15 cellular contexts compared by ENCODE assay signal in the genomic region with DNA sequence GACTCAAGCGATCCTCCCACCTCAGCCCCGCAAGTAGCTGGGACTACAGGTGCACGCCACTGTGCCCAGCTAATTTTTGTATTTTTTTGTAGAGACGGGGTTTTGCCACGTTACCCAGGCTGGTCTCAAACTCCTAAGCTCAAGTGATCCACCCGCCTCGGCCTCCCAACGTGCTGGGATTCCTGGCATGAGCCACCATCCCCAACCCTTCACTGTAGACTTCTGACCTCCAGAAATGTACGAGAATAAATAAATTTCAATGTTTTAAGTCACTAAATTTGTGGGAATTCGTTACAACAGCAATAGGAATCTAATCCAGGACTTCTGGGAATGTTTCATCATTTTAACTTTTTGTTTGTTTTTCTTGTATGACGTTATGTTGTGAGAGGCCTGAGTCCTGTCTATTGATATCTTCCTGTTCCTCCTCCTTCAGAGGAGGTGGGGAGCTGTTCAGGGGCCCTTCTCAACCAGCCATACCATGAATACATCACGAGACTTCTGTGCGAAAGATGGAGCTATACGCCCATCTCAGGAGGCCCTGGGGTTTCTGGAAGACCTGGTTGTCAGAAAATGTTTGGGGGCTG. TPM values are rescaled to one million over a fixed set of nuclear protein-coding genes. Genes with fewer than 3 reads are reported as not detected.
DNase-seq lines count a peak whose midpoint lies in the region; ATAC-seq and TF ChIP-seq lines count a peak whose summit lies in the region.
"Had no signal": no experiment of that assay in that cellular context is flagged by ENCODE, and none has a peak within 500 bp of the region (broad histone marks: within the 10 kb centered on the region; RNA-seq: fewer than 3 reads in every experiment).

No MANE protein-coding gene starts in this region.

- H3K4me1 ChIP-seq in Loucy (ENCODE audit: insufficient read depth, low read length, poor library complexity, severe bottlenecking), result peaks cover 14% of the 10 kb centered on the region

- TF ChIP-seq CTCF in Loucy (conservative IDR thresholded peaks at IDR 0.05; ENCODE audit: low read length) (no peak), endothelial cell (IDR thresholded peaks at IDR 0.05; ENCODE audit: unreplicated experiment) (no peak), nephron (IDR thresholded peaks at IDR 0.05; ENCODE audit: unreplicated experiment in 3 of 3) (no peak)

- no peaks in the 10 kb centered on the region for H4K20me1 ChIP-seq in Loucy (ENCODE audit: insufficient read depth, low read length, poor library complexity, severe bottlenecking)

- no peak for ATAC-seq in HG02885 (IDR thresholded peaks at IDR 0.05; ENCODE audit: poor library complexity, unreplicated experiment)
- ATAC-seq in HG03095 (IDR thresholded peaks at IDR 0.05; ENCODE audit: unreplicated experiment), result no peak

- H3K4me1 Mint-ChIP-seq in endothelial cell (ENCODE audit: unreplicated experiment) (peaks cover 6% of the 10 kb centered on the region), nephron (peaks cover 16% of the 10 kb centered on the region)
- H3K4me1 Mint-ChIP-seq: central memory CD8-positive, alpha-beta T cell had no signal

- no peaks in the 10 kb centered on the region for H3K27me3 ChIP-seq in Loucy (ENCODE audit: insufficient read depth, low read length, poor library complexity, severe bottlenecking)

- DNase-seq in AG08396 (ENCODE audit: low spot score) (peak; percentile 79), endothelial cell (ENCODE audit: low spot score) (no peak), NCI-H82 treated with DMSO at 0.1 percent for 48 hours (lab: John Stamatoyannopoulos, UW; ENCODE audit: unreplicated experiment) (no peak), NCI-H2227 (lab: John Stamatoyannopoulos, UW; ENCODE audit: unreplicated experiment) (no peak)
- DNase-seq: activated naive CD4-positive, alpha-beta T cell treated with Interleukin-2 at 50 U/mL for 16 hours; DMS79; erythroblast; NCI-H1092; substantia nigra had no signal

- H3K4me2 ChIP-seq in Loucy (ENCODE audit: low read depth, low read length, poor library complexity, severe bottlenecking), result no peak overlapping the region

- no peak overlapping the region for H3K4me3 Mint-ChIP-seq in endothelial cell (ENCODE audit: unreplicated experiment)
- H3K4me3 Mint-ChIP-seq in nephron, result no peak overlapping the region
- H3K4me3 Mint-ChIP-seq: central memory CD8-positive, alpha-beta T cell had no signal

- H3K9me2 ChIP-seq in Loucy (replicated peaks; ENCODE audit: low read depth, low read length), result no peaks in the 10 kb centered on the region

- H3K9me3 Mint-ChIP-seq in endothelial cell (ENCODE audit: unreplicated experiment) (peaks cover 3% of the 10 kb centered on the region), nephron (no peaks in the 10 kb centered on the region)
- H3K9me3 Mint-ChIP-seq: central memory CD8-positive, alpha-beta T cell had no signal

- no peaks in the 10 kb centered on the region for H3F3A ChIP-seq in Loucy (ENCODE audit: low read depth)

- no peaks in the 10 kb centered on the region for H3K27me3 Mint-ChIP-seq in endothelial cell (ENCODE audit: unreplicated experiment)
- H3K27me3 Mint-ChIP-seq in nephron (ENCODE audit: low read depth), result peaks cover 3% of the 10 kb centered on the region
- H3K27me3 Mint-ChIP-seq: central memory CD8-positive, alpha-beta T cell had no signal

- 0 out of 2 replicates have a peak overlapping the region, but pooled peaks have one; percentile 52 for H2AFZ ChIP-seq in Loucy (ENCODE audit: low read length)

- H3K9me3 ChIP-seq in Loucy (ENCODE audit: insufficient read depth, low read depth, low read length), result no peaks in the 10 kb centered on the region

- peak overlapping the region; percentile 25 for H3K9ac ChIP-seq in Loucy (ENCODE audit: low read depth, low read length, poor library complexity, severe bottlenecking)

- H3K27ac Mint-ChIP-seq in endothelial cell (ENCODE audit: unreplicated experiment), result peak overlapping the region; percentile 13
- H3K27ac Mint-ChIP-seq in nephron, result peak overlapping the region in 2 of 3 experiments; percentile 0 to 85

- peaks cover 5% of the 10 kb centered on the region for H3K36me3 Mint-ChIP-seq in endothelial cell (ENCODE audit: low read depth, unreplicated experiment)
- H3K36me3 Mint-ChIP-seq in nephron (ENCODE audit: low read depth), result no peaks in the 10 kb centered on the region

- H3K79me2 ChIP-seq in Loucy (ENCODE audit: insufficient read depth, low read length), result no peaks in the 10 kb centered on the region

- H3K4me3 ChIP-seq in Loucy (ENCODE audit: low read length, poor library complexity, severe bottlenecking), result no peak overlapping the region

- H3K36me3 ChIP-seq in Loucy (ENCODE audit: insufficient read depth, low read length), result no peaks in the 10 kb centered on the region

RNA-seq across cellular contexts. Expression of gene TEX44, which starts 40.0 kb away (rescaled TPM):
- not detected for total RNA-seq in endothelial cell (ENCODE audit: unreplicated experiment)
- total RNA-seq: osteocyte had no signal
